21 cellular contexts compared by ENCODE assay signal in genomic region chr21:37164742-37165141, GRCh38.
DNase-seq lines count a peak whose midpoint lies in the region; ATAC-seq and TF ChIP-seq lines count a peak whose summit lies in the region.
"Had no signal": no experiment of that assay in that cellular context is flagged by ENCODE, and none has a peak within 500 bp of the region (broad histone marks: within the 10 kb centered on the region; RNA-seq: fewer than 3 reads in every experiment).

No MANE protein-coding gene starts in this region.

- peaks cover 21% of the 10 kb centered on the region for H3K4me1 ChIP-seq in Karpas-422 (ENCODE audit: low read length)
- peaks cover 18% of the 10 kb centered on the region for H3K4me1 ChIP-seq in adipocyte (ENCODE audit: control insufficient read depth, insufficient read depth, low read length)
- H3K4me1 ChIP-seq: parathyroid adenoma had no signal

- H3K27me3 ChIP-seq in Karpas-422 (ENCODE audit: low read length): no peaks in the 10 kb centered on the region
- H3K27me3 ChIP-seq in adipocyte (replicated peaks; ENCODE audit: control insufficient read depth, insufficient read depth, low read length): no peaks in the 10 kb centered on the region
- H3K27me3 ChIP-seq: esophagus muscularis mucosa had no signal

- peaks cover 53% of the 10 kb centered on the region for H3K36me3 ChIP-seq in Karpas-422 (ENCODE audit: insufficient read depth, low read length)
- peaks cover 83% of the 10 kb centered on the region for H3K36me3 ChIP-seq in adipocyte (ENCODE audit: control insufficient read depth, insufficient read depth, low read length, severe bottlenecking)

- H3K9me3 ChIP-seq in Karpas-422 (ENCODE audit: low read length) (no peaks in the 10 kb centered on the region), adipocyte (ENCODE audit: control insufficient read depth, low read length) (no peaks in the 10 kb centered on the region)
- H3K9me3 ChIP-seq: esophagus muscularis mucosa had no signal

- H4K20me1 ChIP-seq in Karpas-422 (ENCODE audit: insufficient read depth, low read depth, low read length): no peaks in the 10 kb centered on the region

- H3K79me2 ChIP-seq in Karpas-422 (ENCODE audit: low read length): peaks cover 15% of the 10 kb centered on the region
- H3K79me2 ChIP-seq: parathyroid adenoma had no signal

- no peak overlapping the region for H3K27ac Mint-ChIP-seq in Calu3 (ENCODE audit: unreplicated experiment)
- H3K27ac Mint-ChIP-seq: activated naive CD8-positive, alpha-beta T cell treated with anti-CD3 and anti-CD28 coated beads, Interleukin-2, amount 10 ng/mL, durations not matched to agents 7 days and 5 days; effector memory CD8-positive, alpha-beta T cell; HFFc6 had no signal

- DNase-seq in NCI-H2171 treated with DMSO at 0.1 percent for 48 hours (lab: John Stamatoyannopoulos, UW) (peak; percentile 11), NCI-H2171 (lab: John Stamatoyannopoulos, UW) (no peak), Karpas-422 (no peak), adipocyte (ENCODE audit: low read depth) (peak; percentile 67), fibroblast of villous mesenchyme (ENCODE audit: low read depth) (peak; percentile 58), COLO668 (lab: John Stamatoyannopoulos, UW; ENCODE audit: unreplicated experiment) (no peak), Calu3 (no peak)
- DNase-seq: 8988T; activated CD4-positive, alpha-beta T cell treated with anti-CD3 and anti-CD28 coated beads for 48 hours; activated naive CD8-positive, alpha-beta T cell treated with anti-CD3 and anti-CD28 coated beads, Interleukin-2, amount 10 ng/mL, durations not matched to agents 7 days and 5 days; DND-41; effector memory CD8-positive, alpha-beta T cell; HFFc6; stimulated activated CD4-positive, alpha-beta T cell treated with anti-CD3 and anti-CD28 coated beads, Interleukin-15, amount 100 ng/mL, for 24 hours; trophoblast cell had no signal

- H3K9me2 ChIP-seq in Karpas-422 (replicated peaks; ENCODE audit: insufficient read depth, low read length): no peaks in the 10 kb centered on the region

- no peak overlapping the region for H2AFZ ChIP-seq in Karpas-422 (ENCODE audit: low read length)
- H2AFZ ChIP-seq: parathyroid adenoma had no signal

- no TSS peak for BruUV-seq in Calu3 (replicated peaks; lab: Mats Ljungman, UMichigan)

- H3K4me1 Mint-ChIP-seq in Calu3 (ENCODE audit: low read depth, unreplicated experiment): peaks cover 8% of the 10 kb centered on the region
- H3K4me1 Mint-ChIP-seq: nephron had no signal

- H3K4me3 Mint-ChIP-seq in Calu3 (ENCODE audit: low read depth, unreplicated experiment): no peak overlapping the region
- H3K4me3 Mint-ChIP-seq: activated naive CD8-positive, alpha-beta T cell treated with anti-CD3 and anti-CD28 coated beads, Interleukin-2, amount 10 ng/mL, durations not matched to agents 7 days and 5 days; effector memory CD8-positive, alpha-beta T cell; HFFc6; nephron had no signal

- H3K27me3 Mint-ChIP-seq in Calu3 (ENCODE audit: unreplicated experiment): no peaks in the 10 kb centered on the region
- H3K27me3 Mint-ChIP-seq: activated naive CD8-positive, alpha-beta T cell treated with anti-CD3 and anti-CD28 coated beads, Interleukin-2, amount 10 ng/mL, durations not matched to agents 7 days and 5 days; effector memory CD8-positive, alpha-beta T cell had no signal

- peak overlapping the region; percentile 34; the same call in 1 of the 2 replicates for H3K27ac ChIP-seq in Karpas-422 (ENCODE audit: low read length)
- H3K27ac ChIP-seq: esophagus muscularis mucosa, parathyroid adenoma had no signal

- H3K4me3 ChIP-seq in Karpas-422 (ENCODE audit: low read length): no peak overlapping the region
- no peak overlapping the region for H3K4me3 ChIP-seq in adipocyte (ENCODE audit: low read length)
- H3K4me3 ChIP-seq in fibroblast of villous mesenchyme (ENCODE audit: low read depth, low read length): no peak overlapping the region
- H3K4me3 ChIP-seq: esophagus muscularis mucosa had no signal

- no peak overlapping the region for H3K4me2 ChIP-seq in Karpas-422 (ENCODE audit: low read depth, low read length, poor library complexity, severe bottlenecking)

- peaks cover 14% of the 10 kb centered on the region for H3K36me3 Mint-ChIP-seq in Calu3 (ENCODE audit: insufficient read depth, unreplicated experiment)

- CTCF ChIA-PET in Calu3 (lab: Charles Lee): no interaction called here

- no peak for ATAC-seq in HG03280 (IDR thresholded peaks at IDR 0.05; ENCODE audit: unreplicated experiment)
- ATAC-seq: effector memory CD8-positive, alpha-beta T cell; left lobe of liver; sciatic nerve had no signal

- TF ChIP-seq CTCF in fibroblast of villous mesenchyme (IDR thresholded peaks at IDR 0.05; ENCODE audit: insufficient read depth, low read depth, low read length): no peak
- no peak for TF ChIP-seq CTCF in Calu3 (IDR thresholded peaks at IDR 0.05; ENCODE audit: unreplicated experiment)

- intact Hi-C loops in Calu3 (cut with micrococcal nuclease; ENCODE audit: unreplicated experiment): loop anchor here (10.0 kb wide), 1 partner anchor 420 kb away; no protein-coding TSS in a partner anchor

- H3K9me3 Mint-ChIP-seq in Calu3 (ENCODE audit: low read depth, unreplicated experiment): no peaks in the 10 kb centered on the region
- H3K9me3 Mint-ChIP-seq: activated naive CD8-positive, alpha-beta T cell treated with anti-CD3 and anti-CD28 coated beads, Interleukin-2, amount 10 ng/mL, durations not matched to agents 7 days and 5 days; effector memory CD8-positive, alpha-beta T cell; HFFc6; nephron had no signal

- H3K9ac ChIP-seq in Karpas-422 (ENCODE audit: low read length) (no peak overlapping the region), adipocyte (ENCODE audit: low read length) (no peak overlapping the region)
- H3K9ac ChIP-seq: parathyroid adenoma had no signal

Comparison
In these comparisons a context has a peak if more than half of its experiments do, and no peak if none do; other contexts are left out.
1. DNase-seq: peak in NCI-H2171 treated with DMSO at 0.1 percent for 48 hours (single experiment), adipocyte (single experiment) and fibroblast of villous mesenchyme (single experiment); none in NCI-H2171 (single experiment), Karpas-422 (single experiment), COLO668 (single experiment) and Calu3 (single experiment).